8 cellular contexts compared by ENCODE assay signal in genomic region chr11:6362868-6363678, GRCh38. TPM values are rescaled to one million over a fixed set of nuclear protein-coding genes. Genes with fewer than 3 reads are reported as not detected.
DNase-seq lines count a peak whose midpoint lies in the region; ATAC-seq and TF ChIP-seq lines count a peak whose summit lies in the region.

No MANE protein-coding gene starts in this region.

- H3K27me3 ChIP-seq in Caco-2 (replicated peaks; ENCODE audit: control insufficient read depth, insufficient read depth, low read length) = no peaks in the 10 kb centered on the region
- peaks cover 12% of the 10 kb centered on the region for H3K27me3 ChIP-seq in OCI-LY3 (ENCODE audit: low read depth, low read length)
- no peaks in the 10 kb centered on the region for H3K27me3 ChIP-seq in fibroblast of lung (ENCODE audit: control insufficient read depth, insufficient read depth, low read length)

- H3K27ac Mint-ChIP-seq in Caco-2 (ENCODE audit: unreplicated experiment) (no peak overlapping the region), neural crest cell (ENCODE audit: unreplicated experiment) (no peak overlapping the region)
- no peak overlapping the region for H3K27ac Mint-ChIP-seq in activated T-cell treated with anti-CD3 and anti-CD28 coated beads, Interleukin-2, amount 50 U/mL, for 24 hours

- no peaks in the 10 kb centered on the region for H3K27me3 Mint-ChIP-seq in Caco-2 (ENCODE audit: insufficient read depth, unreplicated experiment)
- no peaks in the 10 kb centered on the region for H3K27me3 Mint-ChIP-seq in activated T-cell treated with anti-CD3 and anti-CD28 coated beads, Interleukin-2, amount 50 U/mL, for 24 hours
- H3K27me3 Mint-ChIP-seq in neural crest cell (ENCODE audit: low read depth) = no peaks in the 10 kb centered on the region

- no peaks in the 10 kb centered on the region for H3K36me3 ChIP-seq in Caco-2 (ENCODE audit: control insufficient read depth, insufficient read depth, low read length)
- no peaks in the 10 kb centered on the region for H3K36me3 ChIP-seq in OCI-LY3 (replicated peaks; ENCODE audit: low read depth, low read length)
- H3K36me3 ChIP-seq in fibroblast of lung (ENCODE audit: control insufficient read depth, insufficient read depth, low read length) = no peaks in the 10 kb centered on the region

- H3K4me3 Mint-ChIP-seq in Caco-2 (ENCODE audit: unreplicated experiment) = no peak overlapping the region
- no peak overlapping the region for H3K4me3 Mint-ChIP-seq in activated T-cell treated with anti-CD3 and anti-CD28 coated beads, Interleukin-2, amount 50 U/mL, for 24 hours
- H3K4me3 Mint-ChIP-seq in neural crest cell = no peak overlapping the region

- intact Hi-C loops in Caco-2 (cut with micrococcal nuclease; ENCODE audit: unreplicated experiment) = loop anchor here (1.0 to 2.0 kb wide), 2 partner anchors 48 to 112 kb away; no protein-coding TSS in a partner anchor

- H4K20me1 ChIP-seq in OCI-LY3 (ENCODE audit: insufficient read depth, low read length) = no peaks in the 10 kb centered on the region
- no peaks in the 10 kb centered on the region for H4K20me1 ChIP-seq in fibroblast of lung (ENCODE audit: control insufficient read depth, extremely low read depth, insufficient read depth, low read length)

- POLR2A ChIA-PET in Caco-2 (lab: Charles Lee) = interaction anchor here (1.0 kb wide), 1 partner anchor 118 kb away, joined by 4 read pairs; the partner anchor contains the start of genes ARFIP2 and TIMM10B

- H3K4me1 Mint-ChIP-seq in Caco-2 (ENCODE audit: low read depth, unreplicated experiment) (no peaks in the 10 kb centered on the region), neural crest cell (no peaks in the 10 kb centered on the region)
- peaks cover 3% of the 10 kb centered on the region for H3K4me1 Mint-ChIP-seq in activated T-cell treated with anti-CD3 and anti-CD28 coated beads, Interleukin-2, amount 50 U/mL, for 24 hours (ENCODE audit: low read depth)

- no peak overlapping the region for H3K4me2 ChIP-seq in OCI-LY3 (ENCODE audit: low read length)
- H3K4me2 ChIP-seq in fibroblast of lung (ENCODE audit: extremely low read depth, insufficient read depth, low read length) = no peak overlapping the region

- H3K36me3 Mint-ChIP-seq in Caco-2 (ENCODE audit: insufficient read depth, unreplicated experiment) = no peaks in the 10 kb centered on the region
- H3K36me3 Mint-ChIP-seq in activated T-cell treated with anti-CD3 and anti-CD28 coated beads, Interleukin-2, amount 50 U/mL, for 24 hours (ENCODE audit: low read depth) = no peaks in the 10 kb centered on the region
- H3K36me3 Mint-ChIP-seq in neural crest cell (ENCODE audit: low read depth) = no peaks in the 10 kb centered on the region

- no peaks in the 10 kb centered on the region for H3K9me3 ChIP-seq in Caco-2
- no peaks in the 10 kb centered on the region for H3K9me3 ChIP-seq in OCI-LY3 (ENCODE audit: insufficient read depth, low read length)
- H3K9me3 ChIP-seq in fibroblast of lung (ENCODE audit: control insufficient read depth, insufficient read depth, low read depth, low read length) = no peaks in the 10 kb centered on the region

- H3K9me3 Mint-ChIP-seq in Caco-2 (ENCODE audit: unreplicated experiment) = no peaks in the 10 kb centered on the region
- no peaks in the 10 kb centered on the region for H3K9me3 Mint-ChIP-seq in activated T-cell treated with anti-CD3 and anti-CD28 coated beads, Interleukin-2, amount 50 U/mL, for 24 hours
- H3K9me3 Mint-ChIP-seq in neural crest cell = no peaks in the 10 kb centered on the region

- TF ChIP-seq CTCF in Caco-2 (IDR thresholded peaks at IDR 0.05; ENCODE audit: insufficient read depth in 1 of 2, low read depth in 1 of 2, low read length in 1 of 2, severe bottlenecking in 1 of 2, unreplicated experiment in 1 of 2) (peak; percentile 79 to 97), OCI-LY3 (IDR thresholded peaks at IDR 0.05; ENCODE audit: low read depth, low read length) (peak; percentile 85), fibroblast of lung (conservative IDR thresholded peaks at IDR 0.05 in 1 of 2, IDR thresholded peaks at IDR 0.05 in 1 of 2; ENCODE audit: low read depth in 1 of 2, low read length in 2 of 2) (peak; percentile 94 to 97), neural crest cell (conservative IDR thresholded peaks at IDR 0.05) (peak; percentile 87)

- CTCF ChIA-PET in Caco-2 (lab: Charles Lee) = interaction anchor here (0.5 to 2.6 kb wide), 49 partner anchors 9 to 370 kb away, joined by 3 to 75 read pairs (median 4); partner anchors contain the start of genes CAVIN3, CCKBR, FHIP1B and HPX

- no peak overlapping the region for H3K9ac ChIP-seq in OCI-LY3 (ENCODE audit: low read length)
- H3K9ac ChIP-seq in fibroblast of lung (ENCODE audit: insufficient read depth, low read length) = no peak overlapping the region

- H3K4me3 ChIP-seq in Caco-2 (ENCODE audit: low read depth, low read length) (no peak overlapping the region), OCI-LY3 (ENCODE audit: low read length) (no peak overlapping the region), fibroblast of lung (replicated peaks in 1 of 4; ENCODE audit: control extremely low read depth in 1 of 4, insufficient read depth in 1 of 4, low read depth in 3 of 4, low read length in 4 of 4) (no peak overlapping the region)

- BruUV-seq in Caco-2 (replicated peaks; lab: Mats Ljungman, UMichigan) = no TSS peak

- ATAC-seq in GM19463 (IDR thresholded peaks at IDR 0.05; ENCODE audit: unreplicated experiment) = peak; percentile 99
- ATAC-seq in stimulated activated naive CD8-positive, alpha-beta T cell treated with anti-CD3 and anti-CD28 coated beads, Interleukin-15, Interleukin-2, amounts not matched to agents 100 U/mL and 50 U/mL, for 24 hours = peak; percentile 89

- H3K27ac ChIP-seq in OCI-LY3 (ENCODE audit: low read length) = no peak overlapping the region
- no peak overlapping the region for H3K27ac ChIP-seq in fibroblast of lung (ENCODE audit: insufficient read depth, low read length)

- H3K79me2 ChIP-seq in OCI-LY3 (ENCODE audit: low read length) (no peaks in the 10 kb centered on the region), fibroblast of lung (ENCODE audit: control insufficient read depth, insufficient read depth, low read length) (no peaks in the 10 kb centered on the region)

- peaks cover 16% of the 10 kb centered on the region; the same call in 1 of the 2 replicates for H3K4me1 ChIP-seq in Caco-2
- H3K4me1 ChIP-seq in OCI-LY3 (ENCODE audit: low read length) = no peaks in the 10 kb centered on the region
- no peaks in the 10 kb centered on the region for H3K4me1 ChIP-seq in fibroblast of lung (ENCODE audit: control insufficient read depth, extremely low read depth, insufficient read depth, low read length)

- H2AFZ ChIP-seq in OCI-LY3 (ENCODE audit: low read depth, low read length) (no peak overlapping the region; the same call in 1 of the 2 replicates), fibroblast of lung (ENCODE audit: low read length) (no peak overlapping the region)

- DNase-seq in Caco-2 = peak; percentile 86 to 87
- DNase-seq in HS-27A (ENCODE audit: low read depth) = peak; percentile 42
- DNase-seq in activated T-cell treated with anti-CD3 and anti-CD28 coated beads, Interleukin-2, amount 50 U/mL, for 24 hours = peak; percentile 80
- DNase-seq in fibroblast of lung (ENCODE audit: low read depth in 2 of 2) = peak; percentile 67 to 82
- peak; percentile 80 for DNase-seq in neural crest cell (ENCODE audit: low read depth, low spot score)
- peak; percentile 82 for DNase-seq in stimulated activated naive CD8-positive, alpha-beta T cell treated with anti-CD3 and anti-CD28 coated beads, Interleukin-15, Interleukin-2, amounts not matched to agents 100 U/mL and 50 U/mL, for 24 hours

RNA-seq across cellular contexts. Expression of gene SMPD1, which starts 27.2 kb away (rescaled TPM):
- total RNA-seq in Caco-2 (2022) (38.6 and 41.9 TPM in 2 replicates), fibroblast of lung (33.9 and 52.2 TPM in 2 replicates), neural crest cell (14.6 and 17.7 TPM in 2 replicates)
- 74.9 and 97.9 TPM in 2 replicates for polyA plus RNA-seq in fibroblast of lung
- 87.8 and 110 TPM in 2 replicates for polyA plus RNA-seq in fibroblast of lung (2012)
- polyA minus RNA-seq in fibroblast of lung (ENCODE audit: low replicate concordance) = 101 and 133 TPM in 2 replicates

RNA-seq across cellular contexts. Expression of gene CAVIN3, which starts 42.8 kb away (rescaled TPM):
- total RNA-seq in Caco-2 (2022) (7.7 and 11.2 TPM in 2 replicates), fibroblast of lung (87.9 and 92.5 TPM in 2 replicates), neural crest cell (5.8 and 9.9 TPM in 2 replicates)
- 50.9 and 81.0 TPM in 2 replicates for polyA plus RNA-seq in fibroblast of lung
- 148 and 266 TPM in 2 replicates for polyA plus RNA-seq in fibroblast of lung (2012)
- polyA minus RNA-seq in fibroblast of lung (ENCODE audit: low replicate concordance) = 20.1 and 23.3 TPM in 2 replicates

RNA-seq across cellular contexts. Expression of gene APBB1, which starts 55.8 kb away (rescaled TPM):
- 37.8 and 39.0 TPM in 2 replicates for total RNA-seq in Caco-2 (2022)
- total RNA-seq in fibroblast of lung = 56.2 and 73.7 TPM in 2 replicates
- polyA plus RNA-seq in fibroblast of lung = 33.5 and 39.1 TPM in 2 replicates
- 38.9 and 47.7 TPM in 2 replicates for polyA plus RNA-seq in fibroblast of lung (2012)
- 93.1 and 101 TPM in 2 replicates for polyA minus RNA-seq in fibroblast of lung (ENCODE audit: low replicate concordance)
- 86.9 and 90.0 TPM in 2 replicates for total RNA-seq in neural crest cell
